In the genomic region with DNA sequence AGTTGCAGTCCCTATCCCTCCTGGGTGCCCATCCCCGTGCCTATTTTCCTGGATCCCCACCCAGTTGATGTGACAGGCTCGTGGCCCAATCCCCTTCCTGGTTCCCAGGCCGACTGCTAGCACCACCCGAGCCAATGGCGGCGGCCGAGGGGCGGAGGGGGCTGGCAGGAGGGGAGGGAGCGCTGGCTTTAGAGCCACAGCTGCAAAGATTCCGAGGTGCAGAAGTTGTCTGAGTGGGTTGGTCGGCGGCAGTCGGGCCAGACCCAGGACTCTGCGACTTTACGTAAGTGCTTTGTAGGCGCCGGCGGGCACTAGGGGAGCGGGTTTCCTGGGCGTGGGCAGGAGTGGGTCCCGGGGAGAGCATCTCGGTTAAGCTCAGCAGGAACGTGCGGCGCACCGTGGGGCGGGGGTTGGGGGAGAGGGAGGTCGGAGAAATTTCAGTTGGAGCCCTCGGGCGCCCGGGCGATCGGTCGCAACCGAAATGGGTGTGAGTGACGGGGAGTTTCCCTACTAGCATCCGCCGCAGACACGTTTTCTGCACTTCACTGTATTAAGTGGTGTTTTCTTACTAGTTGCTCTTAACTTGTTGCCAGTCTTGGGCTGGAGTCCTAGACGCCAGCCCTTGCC, we compare ENCODE assay signal across 1 cellular context.
TF ChIP-seq lines count a peak whose summit lies in the region.

A gene with protein sequence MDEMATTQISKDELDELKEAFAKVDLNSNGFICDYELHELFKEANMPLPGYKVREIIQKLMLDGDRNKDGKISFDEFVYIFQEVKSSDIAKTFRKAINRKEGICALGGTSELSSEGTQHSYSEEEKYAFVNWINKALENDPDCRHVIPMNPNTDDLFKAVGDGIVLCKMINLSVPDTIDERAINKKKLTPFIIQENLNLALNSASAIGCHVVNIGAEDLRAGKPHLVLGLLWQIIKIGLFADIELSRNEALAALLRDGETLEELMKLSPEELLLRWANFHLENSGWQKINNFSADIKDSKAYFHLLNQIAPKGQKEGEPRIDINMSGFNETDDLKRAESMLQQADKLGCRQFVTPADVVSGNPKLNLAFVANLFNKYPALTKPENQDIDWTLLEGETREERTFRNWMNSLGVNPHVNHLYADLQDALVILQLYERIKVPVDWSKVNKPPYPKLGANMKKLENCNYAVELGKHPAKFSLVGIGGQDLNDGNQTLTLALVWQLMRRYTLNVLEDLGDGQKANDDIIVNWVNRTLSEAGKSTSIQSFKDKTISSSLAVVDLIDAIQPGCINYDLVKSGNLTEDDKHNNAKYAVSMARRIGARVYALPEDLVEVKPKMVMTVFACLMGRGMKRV (plus strand): TSS at position 197 of the 627 bp plus-strand sequence. CDS start 49,077 bp downstream, outside the sequence.

TF ChIP-seq in HepG2, 621 proteins besides CTCF, POLR2A, EP300 and RAD21 (continued from another document and continues in another):
- peak; percentile 44; the same call in 1 of the 2 replicates for TF ChIP-seq ELF1 (CRISPR knock-in tag; IDR thresholded peaks at IDR 0.05)
- TF ChIP-seq ZNF331 (CRISPR knock-in tag; IDR thresholded peaks at IDR 0.05) = 0 out of 2 replicates have a peak, but pooled peaks have one; percentile 32
- no peak for TF ChIP-seq ATM (IDR thresholded peaks at IDR 0.05; ENCODE audit: borderline replicate concordance)
- TF ChIP-seq, protein P1, sequence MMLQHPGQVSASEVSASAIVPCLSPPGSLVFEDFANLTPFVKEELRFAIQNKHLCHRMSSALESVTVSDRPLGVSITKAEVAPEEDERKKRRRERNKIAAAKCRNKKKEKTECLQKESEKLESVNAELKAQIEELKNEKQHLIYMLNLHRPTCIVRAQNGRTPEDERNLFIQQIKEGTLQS (CRISPR knock-in tag; IDR thresholded peaks at IDR 0.05) = no peak
- no peak for TF ChIP-seq FOSL1 (CRISPR knock-in tag; IDR thresholded peaks at IDR 0.05; ENCODE audit: borderline replicate concordance)
- TF ChIP-seq PHF8 (CRISPR knock-in tag; IDR thresholded peaks at IDR 0.05) = peak; percentile 54
- no peak for TF ChIP-seq ZSCAN12 (CRISPR knock-in tag; IDR thresholded peaks at IDR 0.05)
- TF ChIP-seq, protein P2, sequence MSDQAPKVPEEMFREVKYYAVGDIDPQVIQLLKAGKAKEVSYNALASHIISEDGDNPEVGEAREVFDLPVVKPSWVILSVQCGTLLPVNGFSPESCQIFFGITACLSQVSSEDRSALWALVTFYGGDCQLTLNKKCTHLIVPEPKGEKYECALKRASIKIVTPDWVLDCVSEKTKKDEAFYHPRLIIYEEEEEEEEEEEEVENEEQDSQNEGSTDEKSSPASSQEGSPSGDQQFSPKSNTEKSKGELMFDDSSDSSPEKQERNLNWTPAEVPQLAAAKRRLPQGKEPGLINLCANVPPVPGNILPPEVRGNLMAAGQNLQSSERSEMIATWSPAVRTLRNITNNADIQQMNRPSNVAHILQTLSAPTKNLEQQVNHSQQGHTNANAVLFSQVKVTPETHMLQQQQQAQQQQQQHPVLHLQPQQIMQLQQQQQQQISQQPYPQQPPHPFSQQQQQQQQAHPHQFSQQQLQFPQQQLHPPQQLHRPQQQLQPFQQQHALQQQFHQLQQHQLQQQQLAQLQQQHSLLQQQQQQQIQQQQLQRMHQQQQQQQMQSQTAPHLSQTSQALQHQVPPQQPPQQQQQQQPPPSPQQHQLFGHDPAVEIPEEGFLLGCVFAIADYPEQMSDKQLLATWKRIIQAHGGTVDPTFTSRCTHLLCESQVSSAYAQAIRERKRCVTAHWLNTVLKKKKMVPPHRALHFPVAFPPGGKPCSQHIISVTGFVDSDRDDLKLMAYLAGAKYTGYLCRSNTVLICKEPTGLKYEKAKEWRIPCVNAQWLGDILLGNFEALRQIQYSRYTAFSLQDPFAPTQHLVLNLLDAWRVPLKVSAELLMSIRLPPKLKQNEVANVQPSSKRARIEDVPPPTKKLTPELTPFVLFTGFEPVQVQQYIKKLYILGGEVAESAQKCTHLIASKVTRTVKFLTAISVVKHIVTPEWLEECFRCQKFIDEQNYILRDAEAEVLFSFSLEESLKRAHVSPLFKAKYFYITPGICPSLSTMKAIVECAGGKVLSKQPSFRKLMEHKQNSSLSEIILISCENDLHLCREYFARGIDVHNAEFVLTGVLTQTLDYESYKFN (CRISPR knock-in tag; conservative IDR thresholded peaks at IDR 0.05) = no peak
- no peak for TF ChIP-seq ZNF614 (CRISPR knock-in tag; IDR thresholded peaks at IDR 0.05; ENCODE audit: borderline replicate concordance)
- TF ChIP-seq KMT2A (CRISPR knock-in tag; IDR thresholded peaks at IDR 0.05) = no peak
- peak; percentile 17 for TF ChIP-seq RBM39 (IDR thresholded peaks at IDR 0.05; ENCODE audit: low read depth, low read length, poor library complexity, severe bottlenecking)
- no peak for TF ChIP-seq TOPORS (CRISPR knock-in tag; IDR thresholded peaks at IDR 0.05)
- TF ChIP-seq HMGA1 (CRISPR knock-in tag; conservative IDR thresholded peaks at IDR 0.05) = no peak
- TF ChIP-seq, protein P3, sequence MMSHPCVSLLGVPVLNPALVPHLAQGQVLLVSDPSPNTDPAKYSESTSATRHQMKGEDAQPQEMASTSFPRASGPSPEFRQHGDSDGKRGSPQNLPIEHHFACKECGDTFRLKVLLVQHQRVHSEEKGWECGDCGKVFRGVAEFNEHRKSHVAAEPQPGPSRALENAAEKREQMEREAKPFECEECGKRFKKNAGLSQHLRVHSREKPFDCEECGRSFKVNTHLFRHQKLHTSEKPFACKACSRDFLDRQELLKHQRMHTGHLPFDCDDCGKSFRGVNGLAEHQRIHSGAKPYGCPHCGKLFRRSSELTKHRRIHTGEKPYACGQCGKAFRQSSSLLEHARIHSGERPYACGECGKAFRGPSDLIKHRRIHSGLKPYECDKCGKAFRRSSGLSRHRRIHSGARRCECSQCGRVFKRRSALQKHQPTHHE (CRISPR knock-in tag; IDR thresholded peaks at IDR 0.05; ENCODE audit: borderline replicate concordance) = no peak
- TF ChIP-seq, protein P4, sequence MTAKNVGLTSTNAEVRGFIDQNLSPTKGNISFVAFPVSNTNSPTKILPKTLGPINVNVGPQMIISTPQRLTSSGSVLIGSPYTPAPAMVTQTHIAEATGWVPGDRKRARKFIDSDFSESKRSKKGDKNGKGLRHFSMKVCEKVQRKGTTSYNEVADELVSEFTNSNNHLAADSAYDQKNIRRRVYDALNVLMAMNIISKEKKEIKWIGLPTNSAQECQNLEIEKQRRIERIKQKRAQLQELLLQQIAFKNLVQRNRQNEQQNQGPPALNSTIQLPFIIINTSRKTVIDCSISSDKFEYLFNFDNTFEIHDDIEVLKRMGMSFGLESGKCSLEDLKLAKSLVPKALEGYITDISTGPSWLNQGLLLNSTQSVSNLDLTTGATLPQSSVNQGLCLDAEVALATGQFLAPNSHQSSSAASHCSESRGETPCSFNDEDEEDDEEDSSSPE (CRISPR knock-in tag; IDR thresholded peaks at IDR 0.05) = no peak
- TF ChIP-seq ZNF672 (CRISPR knock-in tag; IDR thresholded peaks at IDR 0.05) = no peak
- no peak for TF ChIP-seq ZNF451 (CRISPR knock-in tag; IDR thresholded peaks at IDR 0.05)
- TF ChIP-seq ZNF468 (CRISPR knock-in tag; IDR thresholded peaks at IDR 0.05) = no peak
- peak; percentile 49; the same call in 1 of the 2 replicates for TF ChIP-seq ZMAT3 (CRISPR knock-in tag; conservative IDR thresholded peaks at IDR 0.05)
- no peak for TF ChIP-seq ELF4 (CRISPR knock-in tag; IDR thresholded peaks at IDR 0.05; ENCODE audit: borderline replicate concordance)
- TF ChIP-seq, protein P5, sequence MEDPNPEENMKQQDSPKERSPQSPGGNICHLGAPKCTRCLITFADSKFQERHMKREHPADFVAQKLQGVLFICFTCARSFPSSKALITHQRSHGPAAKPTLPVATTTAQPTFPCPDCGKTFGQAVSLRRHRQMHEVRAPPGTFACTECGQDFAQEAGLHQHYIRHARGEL (CRISPR knock-in tag; IDR thresholded peaks at IDR 0.05) = no peak
- TF ChIP-seq MED1 (CRISPR knock-in tag; IDR thresholded peaks at IDR 0.05) = peak; percentile 41; the same call in 1 of the 2 replicates
- TF ChIP-seq PHF5A (CRISPR knock-in tag; IDR thresholded peaks at IDR 0.05; ENCODE audit: low read depth, unreplicated experiment) = no peak
- TF ChIP-seq, protein P6, sequence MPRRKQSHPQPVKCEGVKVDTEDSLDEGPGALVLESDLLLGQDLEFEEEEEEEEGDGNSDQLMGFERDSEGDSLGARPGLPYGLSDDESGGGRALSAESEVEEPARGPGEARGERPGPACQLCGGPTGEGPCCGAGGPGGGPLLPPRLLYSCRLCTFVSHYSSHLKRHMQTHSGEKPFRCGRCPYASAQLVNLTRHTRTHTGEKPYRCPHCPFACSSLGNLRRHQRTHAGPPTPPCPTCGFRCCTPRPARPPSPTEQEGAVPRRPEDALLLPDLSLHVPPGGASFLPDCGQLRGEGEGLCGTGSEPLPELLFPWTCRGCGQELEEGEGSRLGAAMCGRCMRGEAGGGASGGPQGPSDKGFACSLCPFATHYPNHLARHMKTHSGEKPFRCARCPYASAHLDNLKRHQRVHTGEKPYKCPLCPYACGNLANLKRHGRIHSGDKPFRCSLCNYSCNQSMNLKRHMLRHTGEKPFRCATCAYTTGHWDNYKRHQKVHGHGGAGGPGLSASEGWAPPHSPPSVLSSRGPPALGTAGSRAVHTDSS (CRISPR knock-in tag; conservative IDR thresholded peaks at IDR 0.05) = no peak
- no peak for TF ChIP-seq MTA3 (CRISPR knock-in tag; IDR thresholded peaks at IDR 0.05)
- TF ChIP-seq TCF7 (IDR thresholded peaks at IDR 0.05; ENCODE audit: low read depth) = no peak
- TF ChIP-seq, protein P7, sequence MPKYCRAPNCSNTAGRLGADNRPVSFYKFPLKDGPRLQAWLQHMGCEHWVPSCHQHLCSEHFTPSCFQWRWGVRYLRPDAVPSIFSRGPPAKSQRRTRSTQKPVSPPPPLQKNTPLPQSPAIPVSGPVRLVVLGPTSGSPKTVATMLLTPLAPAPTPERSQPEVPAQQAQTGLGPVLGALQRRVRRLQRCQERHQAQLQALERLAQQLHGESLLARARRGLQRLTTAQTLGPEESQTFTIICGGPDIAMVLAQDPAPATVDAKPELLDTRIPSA (CRISPR knock-in tag; IDR thresholded peaks at IDR 0.05; ENCODE audit: borderline replicate concordance) = no peak
- TF ChIP-seq, protein P8, sequence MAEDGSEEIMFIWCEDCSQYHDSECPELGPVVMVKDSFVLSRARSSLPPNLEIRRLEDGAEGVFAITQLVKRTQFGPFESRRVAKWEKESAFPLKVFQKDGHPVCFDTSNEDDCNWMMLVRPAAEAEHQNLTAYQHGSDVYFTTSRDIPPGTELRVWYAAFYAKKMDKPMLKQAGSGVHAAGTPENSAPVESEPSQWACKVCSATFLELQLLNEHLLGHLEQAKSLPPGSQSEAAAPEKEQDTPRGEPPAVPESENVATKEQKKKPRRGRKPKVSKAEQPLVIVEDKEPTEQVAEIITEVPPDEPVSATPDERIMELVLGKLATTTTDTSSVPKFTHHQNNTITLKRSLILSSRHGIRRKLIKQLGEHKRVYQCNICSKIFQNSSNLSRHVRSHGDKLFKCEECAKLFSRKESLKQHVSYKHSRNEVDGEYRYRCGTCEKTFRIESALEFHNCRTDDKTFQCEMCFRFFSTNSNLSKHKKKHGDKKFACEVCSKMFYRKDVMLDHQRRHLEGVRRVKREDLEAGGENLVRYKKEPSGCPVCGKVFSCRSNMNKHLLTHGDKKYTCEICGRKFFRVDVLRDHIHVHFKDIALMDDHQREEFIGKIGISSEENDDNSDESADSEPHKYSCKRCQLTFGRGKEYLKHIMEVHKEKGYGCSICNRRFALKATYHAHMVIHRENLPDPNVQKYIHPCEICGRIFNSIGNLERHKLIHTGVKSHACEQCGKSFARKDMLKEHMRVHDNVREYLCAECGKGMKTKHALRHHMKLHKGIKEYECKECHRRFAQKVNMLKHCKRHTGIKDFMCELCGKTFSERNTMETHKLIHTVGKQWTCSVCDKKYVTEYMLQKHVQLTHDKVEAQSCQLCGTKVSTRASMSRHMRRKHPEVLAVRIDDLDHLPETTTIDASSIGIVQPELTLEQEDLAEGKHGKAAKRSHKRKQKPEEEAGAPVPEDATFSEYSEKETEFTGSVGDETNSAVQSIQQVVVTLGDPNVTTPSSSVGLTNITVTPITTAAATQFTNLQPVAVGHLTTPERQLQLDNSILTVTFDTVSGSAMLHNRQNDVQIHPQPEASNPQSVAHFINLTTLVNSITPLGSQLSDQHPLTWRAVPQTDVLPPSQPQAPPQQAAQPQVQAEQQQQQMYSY (CRISPR knock-in tag; IDR thresholded peaks at IDR 0.05) = 0 out of 2 replicates have a peak, but pooled peaks have one; percentile 7
- TF ChIP-seq KAT8 (CRISPR knock-in tag; IDR thresholded peaks at IDR 0.05) = no peak
- TF ChIP-seq CCDC6 (CRISPR knock-in tag; IDR thresholded peaks at IDR 0.05) = no peak
- no peak for TF ChIP-seq SIN3B (IDR thresholded peaks at IDR 0.05; ENCODE audit: low read length)
- TF ChIP-seq, protein P9, sequence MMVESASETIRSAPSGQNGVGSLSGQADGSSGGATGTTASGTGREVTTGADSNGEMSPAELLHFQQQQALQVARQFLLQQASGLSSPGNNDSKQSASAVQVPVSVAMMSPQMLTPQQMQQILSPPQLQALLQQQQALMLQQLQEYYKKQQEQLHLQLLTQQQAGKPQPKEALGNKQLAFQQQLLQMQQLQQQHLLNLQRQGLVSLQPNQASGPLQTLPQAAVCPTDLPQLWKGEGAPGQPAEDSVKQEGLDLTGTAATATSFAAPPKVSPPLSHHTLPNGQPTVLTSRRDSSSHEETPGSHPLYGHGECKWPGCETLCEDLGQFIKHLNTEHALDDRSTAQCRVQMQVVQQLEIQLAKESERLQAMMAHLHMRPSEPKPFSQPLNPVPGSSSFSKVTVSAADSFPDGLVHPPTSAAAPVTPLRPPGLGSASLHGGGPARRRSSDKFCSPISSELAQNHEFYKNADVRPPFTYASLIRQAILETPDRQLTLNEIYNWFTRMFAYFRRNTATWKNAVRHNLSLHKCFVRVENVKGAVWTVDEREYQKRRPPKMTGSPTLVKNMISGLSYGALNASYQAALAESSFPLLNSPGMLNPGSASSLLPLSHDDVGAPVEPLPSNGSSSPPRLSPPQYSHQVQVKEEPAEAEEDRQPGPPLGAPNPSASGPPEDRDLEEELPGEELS (CRISPR knock-in tag; IDR thresholded peaks at IDR 0.05) = 0 out of 2 replicates have a peak, but pooled peaks have one; percentile 15
- TF ChIP-seq RCOR2 (CRISPR knock-in tag; IDR thresholded peaks at IDR 0.05) = no peak
- TF ChIP-seq ZNF772 (CRISPR knock-in tag; IDR thresholded peaks at IDR 0.05) = no peak
- TF ChIP-seq, protein P10, sequence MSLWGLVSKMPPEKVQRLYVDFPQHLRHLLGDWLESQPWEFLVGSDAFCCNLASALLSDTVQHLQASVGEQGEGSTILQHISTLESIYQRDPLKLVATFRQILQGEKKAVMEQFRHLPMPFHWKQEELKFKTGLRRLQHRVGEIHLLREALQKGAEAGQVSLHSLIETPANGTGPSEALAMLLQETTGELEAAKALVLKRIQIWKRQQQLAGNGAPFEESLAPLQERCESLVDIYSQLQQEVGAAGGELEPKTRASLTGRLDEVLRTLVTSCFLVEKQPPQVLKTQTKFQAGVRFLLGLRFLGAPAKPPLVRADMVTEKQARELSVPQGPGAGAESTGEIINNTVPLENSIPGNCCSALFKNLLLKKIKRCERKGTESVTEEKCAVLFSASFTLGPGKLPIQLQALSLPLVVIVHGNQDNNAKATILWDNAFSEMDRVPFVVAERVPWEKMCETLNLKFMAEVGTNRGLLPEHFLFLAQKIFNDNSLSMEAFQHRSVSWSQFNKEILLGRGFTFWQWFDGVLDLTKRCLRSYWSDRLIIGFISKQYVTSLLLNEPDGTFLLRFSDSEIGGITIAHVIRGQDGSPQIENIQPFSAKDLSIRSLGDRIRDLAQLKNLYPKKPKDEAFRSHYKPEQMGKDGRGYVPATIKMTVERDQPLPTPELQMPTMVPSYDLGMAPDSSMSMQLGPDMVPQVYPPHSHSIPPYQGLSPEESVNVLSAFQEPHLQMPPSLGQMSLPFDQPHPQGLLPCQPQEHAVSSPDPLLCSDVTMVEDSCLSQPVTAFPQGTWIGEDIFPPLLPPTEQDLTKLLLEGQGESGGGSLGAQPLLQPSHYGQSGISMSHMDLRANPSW (CRISPR knock-in tag; IDR thresholded peaks at IDR 0.05; ENCODE audit: borderline replicate concordance) = no peak
- no peak for TF ChIP-seq ZSCAN25 (CRISPR knock-in tag; IDR thresholded peaks at IDR 0.05)
- TF ChIP-seq ZNF17 (CRISPR knock-in tag; IDR thresholded peaks at IDR 0.05) = no peak
- TF ChIP-seq ZNF335 (CRISPR knock-in tag; IDR thresholded peaks at IDR 0.05) = no peak
- TF ChIP-seq NCOA5 (CRISPR knock-in tag; IDR thresholded peaks at IDR 0.05) = no peak
- TF ChIP-seq SALL1 (CRISPR knock-in tag; IDR thresholded peaks at IDR 0.05) = peak; percentile 50
